In the genomic region with DNA sequence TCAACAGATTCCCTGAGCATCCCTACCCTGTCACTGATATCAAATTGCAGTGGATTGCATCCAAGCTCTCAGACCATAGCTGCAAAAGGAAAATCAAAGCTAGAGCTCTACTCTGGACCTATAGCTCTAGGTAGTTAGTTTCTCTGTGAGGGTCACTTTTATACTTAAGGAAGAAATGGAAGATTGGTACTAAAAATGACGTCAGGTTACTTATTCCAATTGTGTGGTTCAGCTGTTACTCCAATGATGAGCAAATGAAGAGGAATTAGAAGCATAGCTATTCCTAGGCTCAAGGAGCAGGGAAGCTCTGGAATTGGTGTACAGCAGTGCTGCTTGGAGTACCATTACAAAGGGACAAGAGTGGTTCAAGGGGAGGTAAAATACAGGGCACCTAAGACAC, we compare ENCODE assay signal across 17 cellular contexts. TPM values are rescaled to one million over a fixed set of nuclear protein-coding genes. Genes with fewer than 3 reads are reported as not detected.
DNase-seq lines count a peak whose midpoint lies in the region; ATAC-seq, FAIRE-seq and TF ChIP-seq lines count a peak whose summit lies in the region.
"Had no signal": no experiment of that assay in that cellular context is flagged by ENCODE, and none has a peak within 500 bp of the region (broad histone marks: within the 10 kb centered on the region; RNA-seq: fewer than 3 reads in every experiment).

No MANE protein-coding gene starts in this region.

- H3K27ac Mint-ChIP-seq in brain (no peak overlapping the region), nephron (no peak overlapping the region)
- H3K27ac Mint-ChIP-seq: CD4-positive, CD25-positive, alpha-beta regulatory T cell had no signal

- POLR2A ChIA-PET in HepG2 (lab: Yijun Ruan, JAX): no interaction called here
- POLR2A ChIA-PET in RWPE1 (lab: Yijun Ruan, JAX; ENCODE audit: low non-redundant PET): no interaction called here

- H3K9me3 ChIP-seq in HepG2 (ENCODE audit: low read length) (no peaks in the 10 kb centered on the region), right lobe of liver (no peaks in the 10 kb centered on the region)

- no peak overlapping the region for H2AFZ ChIP-seq in HepG2 (ENCODE audit: low read length)
- H2AFZ ChIP-seq: GM23248 had no signal

- H3K4me3 Mint-ChIP-seq in brain: peak overlapping the region; percentile 51 to 86 (median 76)
- H3K4me3 Mint-ChIP-seq in nephron: peak overlapping the region in 2 of 3 experiments; percentile 31 to 57
- H3K4me3 Mint-ChIP-seq: CD4-positive, CD25-positive, alpha-beta regulatory T cell had no signal

- CTCF ChIA-PET in HepG2 (lab: Yijun Ruan, JAX; ENCODE audit: low intra/inter-chr PET ratio, low total read pairs): no interaction called here
- CTCF ChIA-PET in RWPE1 (lab: Yijun Ruan, JAX): interaction anchor here (0.6 kb wide), 1 partner anchor 245 kb away, joined by 3 read pairs; no protein-coding TSS in a partner anchor

- no peak for TF ChIP-seq EP300 in HepG2 (IDR thresholded peaks at IDR 0.05; ENCODE audit: low read depth in 2 of 2, low read length in 2 of 2)
- no peak for TF ChIP-seq EP300 in HepG2 (CRISPR knock-in tag; IDR thresholded peaks at IDR 0.05; ENCODE audit: borderline replicate concordance)

- DNase-seq in HepG2 (ENCODE audit: low spot score) (no peak), right lobe of liver (no peak), left ventricle myocardium superior (no peak), RWPE1 (ENCODE audit: low spot score) (no peak), GM19240 (ENCODE audit: insufficient read length, low spot score) (no peak)
- DNase-seq: ACHN; CD4-positive, CD25-positive, alpha-beta regulatory T cell; DMS53; GF-D8; GM23248 had no signal

- H3K36me3 ChIP-seq in HepG2 (replicated peaks in 1 of 2; ENCODE audit: control insufficient read depth in 1 of 2, insufficient read depth in 2 of 2, low read length in 2 of 2): no peaks in the 10 kb centered on the region
- H3K36me3 ChIP-seq in right lobe of liver: no peaks in the 10 kb centered on the region
- H3K36me3 ChIP-seq: BLaER1 treated with 17β-estradiol and CSF1 and Interleukin-3, amounts not matched to agents 10 nM and 100 nM had no signal

- BruUV-seq in HepG2 (replicated peaks; lab: Mats Ljungman, UMichigan): no TSS peak

- no peak overlapping the region for H3K4me3 ChIP-seq in HepG2 (replicated peaks in 1 of 3; ENCODE audit: insufficient read depth in 1 of 3, low read depth in 2 of 3, low read length in 3 of 3)
- H3K4me3 ChIP-seq in right lobe of liver: no peak overlapping the region
- H3K4me3 ChIP-seq: BLaER1 treated with 17β-estradiol and CSF1 and Interleukin-3, amounts not matched to agents 10 nM and 100 nM; GM23248 had no signal

- intact Hi-C loops in HepG2 (cut with micrococcal nuclease; ENCODE audit: unreplicated experiment): no loop called here
- intact Hi-C loops in right lobe of liver (cut with DNase I): no loop called here
- intact Hi-C loops in left ventricle myocardium superior (cut with micrococcal nuclease): no loop called here

- no peak for FAIRE-seq in HepG2 (lab: Jason Lieb, UNC)
- FAIRE-seq: H54 had no signal

- in situ Hi-C loops in HepG2 (cut with HindIII; ENCODE audit: extremely low pct_ligation_motif_present, low pct_unique_long_range_greater_than_20kb): loop anchor here (10.0 kb wide), 1 partner anchor 248 kb away; no protein-coding TSS in a partner anchor

- H3K36me3 Mint-ChIP-seq in brain (peaks cover 7% of the 10 kb centered on the region), nephron (ENCODE audit: low read depth) (no peaks in the 10 kb centered on the region)
- H3K36me3 Mint-ChIP-seq: CD4-positive, CD25-positive, alpha-beta regulatory T cell had no signal

- no peak overlapping the region for H3K27ac ChIP-seq in HepG2 (ENCODE audit: extremely low read length, insufficient read depth, low read length)
- no peak overlapping the region for H3K27ac ChIP-seq in right lobe of liver
- no peak overlapping the region for H3K27ac ChIP-seq in RWPE1
- H3K27ac ChIP-seq: BLaER1 treated with 17β-estradiol and CSF1 and Interleukin-3, amounts not matched to agents 10 nM and 100 nM; GM23248 had no signal

- H3K9me3 Mint-ChIP-seq in brain (no peaks in the 10 kb centered on the region), nephron (no peaks in the 10 kb centered on the region)

- H4K20me1 ChIP-seq in HepG2 (ENCODE audit: insufficient read depth, low read length): no peaks in the 10 kb centered on the region
- H4K20me1 ChIP-seq: BLaER1 treated with 17β-estradiol and CSF1 and Interleukin-3, amounts not matched to agents 10 nM and 100 nM had no signal

- H3K27me3 ChIP-seq in HepG2 (ENCODE audit: control insufficient read depth in 1 of 2, insufficient read depth in 2 of 2, low read length in 2 of 2) (peaks cover 1 to 11% of the 10 kb centered on the region in 2 experiments; a peak in 2 of 5 replicates), right lobe of liver (no peaks in the 10 kb centered on the region)

- no peak overlapping the region for H3K4me2 ChIP-seq in HepG2 (ENCODE audit: low read depth, low read length)
- H3K4me2 ChIP-seq: BLaER1 treated with 17β-estradiol and CSF1 and Interleukin-3, amounts not matched to agents 10 nM and 100 nM had no signal

- TF ChIP-seq CTCF in HepG2 (CRISPR knock-in tag; IDR thresholded peaks at IDR 0.05): no peak
- TF ChIP-seq CTCF in right lobe of liver (IDR thresholded peaks at IDR 0.05): no peak
- TF ChIP-seq CTCF in brain (conservative IDR thresholded peaks at IDR 0.05): no peak
- no peak for TF ChIP-seq CTCF in nephron (IDR thresholded peaks at IDR 0.05; ENCODE audit: unreplicated experiment in 3 of 3)
- no peak for TF ChIP-seq CTCF in RWPE1 (conservative IDR thresholded peaks at IDR 0.05; ENCODE audit: low read depth)

- peaks cover 13% of the 10 kb centered on the region for H3K27me3 Mint-ChIP-seq in brain
- peaks cover 17% of the 10 kb centered on the region for H3K27me3 Mint-ChIP-seq in nephron (ENCODE audit: low read depth)

- 4% methylated on average over 1 of the region's 1 CpG for WGBS in HepG2 (ENCODE audit: low lambda C conversion rate)
- WGBS in right lobe of liver (ENCODE audit: insufficient coverage, low coverage, low lambda C conversion rate, missing lambda C conversion rate): 75% methylated on average over 1 of the region's 1 CpG

- ATAC-seq in HepG2 (no peak), right lobe of liver (no peak), left ventricle myocardium superior (no peak), GM21786 (IDR thresholded peaks at IDR 0.05; ENCODE audit: unreplicated experiment) (no peak)
- ATAC-seq: HCT116 had no signal

- TF ChIP-seq POLR2A in HepG2 (IDR thresholded peaks at IDR 0.05; ENCODE audit: insufficient read depth in 1 of 2, low read depth in 2 of 2, low read length in 2 of 2) (no peak), right lobe of liver (IDR thresholded peaks at IDR 0.05) (no peak)

- no peak overlapping the region for H3K9ac ChIP-seq in HepG2 (ENCODE audit: insufficient read depth, low read depth, low read length)
- H3K9ac ChIP-seq: BLaER1 treated with 17β-estradiol and CSF1 and Interleukin-3, amounts not matched to agents 10 nM and 100 nM; GM23248 had no signal

- peaks cover 62% of the 10 kb centered on the region for H3K4me1 Mint-ChIP-seq in brain
- peaks cover 29% of the 10 kb centered on the region for H3K4me1 Mint-ChIP-seq in nephron
- H3K4me1 Mint-ChIP-seq: CD4-positive, CD25-positive, alpha-beta regulatory T cell had no signal

- H3K4me1 ChIP-seq in HepG2 (ENCODE audit: insufficient read depth, low read length) (0 out of 2 replicates have a peak, but pooled peaks cover 4% of the 10 kb centered on the region), right lobe of liver (peaks cover 0 to 15% (median 3%) of the 10 kb centered on the region in 4 donors)

- H3K79me2 ChIP-seq in HepG2 (ENCODE audit: insufficient read depth, low read length): no peaks in the 10 kb centered on the region

- no peak for TF ChIP-seq RAD21 in HepG2 (CRISPR knock-in tag; IDR thresholded peaks at IDR 0.05)

RNA-seq across cellular contexts. Expression of a gene that starts 36.4 kb away (rescaled TPM):
- 0.17 TPM in 1 of 2 replicates, not detected in the other for total RNA-seq in HepG2 (2016; rRNA removed; fragmentation: Illumina TruSeq; extraction: Trizol)
- not detected in 2 replicates for total RNA-seq in HepG2 (2016; cell fraction: cytosol; rRNA removed; fragmentation: Illumina TruSeq; extraction: Trizol; ENCODE audit: low read depth)
- 0.34 TPM in 1 of 2 replicates, not detected in the other for total RNA-seq in HepG2 (2016; cell fraction: insoluble cytoplasmic fraction; rRNA removed; fragmentation: Illumina TruSeq; extraction: Trizol)
- 0.10 TPM in 1 of 2 replicates, not detected in the other for total RNA-seq in HepG2 (2016; cell fraction: membrane; rRNA removed; fragmentation: Illumina TruSeq; extraction: Trizol)
- not detected in 2 replicates for total RNA-seq in HepG2 (2016; cell fraction: nucleus; rRNA removed; fragmentation: Illumina TruSeq; extraction: Trizol)
- 0.17 TPM in 2 replicates for polyA plus RNA-seq in HepG2 (2011; rRNA removed)
- polyA plus RNA-seq in HepG2 (2011; cell fraction: cytosol; rRNA removed): 0.12 TPM in 1 of 2 replicates, not detected in the other
- polyA plus RNA-seq in HepG2 (2011; cell fraction: nucleus; rRNA removed): 0.50 TPM in 1 of 2 replicates, not detected in the other
- not detected in 2 replicates for polyA plus RNA-seq in HepG2 (2012)
- polyA plus RNA-seq in HepG2 (2016; cell fraction: cytosol; fragmentation: Illumina TruSeq; extraction: Trizol; ENCODE audit: low read depth): not detected in 2 replicates
- polyA plus RNA-seq in HepG2 (2016; cell fraction: insoluble cytoplasmic fraction; fragmentation: Illumina TruSeq; extraction: Trizol; ENCODE audit: low read depth): 0.38 TPM in 1 of 2 replicates, not detected in the other
- polyA plus RNA-seq in HepG2 (2016; cell fraction: membrane; fragmentation: Illumina TruSeq; extraction: Trizol; ENCODE audit: low read depth): not detected in 2 replicates
- polyA plus RNA-seq in HepG2 (2016; cell fraction: nucleus; fragmentation: Illumina TruSeq; extraction: Trizol; ENCODE audit: insufficient read depth, low read depth): not detected in 2 replicates
- not detected in 2 replicates for polyA minus RNA-seq in HepG2 (2011; rRNA and poly(A)+ RNA removed; ENCODE audit: low replicate concordance)
- polyA minus RNA-seq in HepG2 (2011; cell fraction: cytosol; rRNA and poly(A)+ RNA removed): not detected in 2 replicates
- not detected in 2 replicates for polyA minus RNA-seq in HepG2 (2011; cell fraction: nucleus; rRNA and poly(A)+ RNA removed)
- total RNA-seq in right lobe of liver: 100 to 1,000 TPM; 200 to 425 (median 351) TPM
- 2.9 TPM for polyA plus RNA-seq in brain (ENCODE audit: insufficient read depth, low read depth, low replicate concordance)
- not detected for total RNA-seq in left ventricle myocardium superior
- total RNA-seq: A172; CD4-positive, CD25-positive, alpha-beta regulatory T cell; GM23248 had no signal
- polyA plus RNA-seq: CD4-positive, CD25-positive, alpha-beta regulatory T cell had no signal

RNA-seq across cellular contexts. Expression of a gene that starts 58.4 kb away (rescaled TPM):
- total RNA-seq in HepG2 (2016; rRNA removed; fragmentation: Illumina TruSeq; extraction: Trizol) (not detected in 2 replicates), right lobe of liver (not detected), left ventricle myocardium superior (0.50 TPM)
- not detected in 2 replicates for total RNA-seq in HepG2 (2016; cell fraction: cytosol; rRNA removed; fragmentation: Illumina TruSeq; extraction: Trizol; ENCODE audit: low read depth)
- total RNA-seq in HepG2 (2016; cell fraction: insoluble cytoplasmic fraction; rRNA removed; fragmentation: Illumina TruSeq; extraction: Trizol): not detected in 2 replicates
- total RNA-seq in HepG2 (2016; cell fraction: membrane; rRNA removed; fragmentation: Illumina TruSeq; extraction: Trizol): not detected in 2 replicates
- total RNA-seq in HepG2 (2016; cell fraction: nucleus; rRNA removed; fragmentation: Illumina TruSeq; extraction: Trizol): not detected in 2 replicates
- polyA plus RNA-seq in HepG2 (2011; rRNA removed) (not detected in 2 replicates), brain (ENCODE audit: insufficient read depth, low read depth, low replicate concordance) (2.7 TPM)
- not detected in 2 replicates for polyA plus RNA-seq in HepG2 (2011; cell fraction: cytosol; rRNA removed)
- polyA plus RNA-seq in HepG2 (2011; cell fraction: nucleus; rRNA removed): not detected in 2 replicates
- polyA plus RNA-seq in HepG2 (2012): not detected in 2 replicates
- polyA plus RNA-seq in HepG2 (2016; cell fraction: cytosol; fragmentation: Illumina TruSeq; extraction: Trizol; ENCODE audit: low read depth): not detected in 2 replicates
- not detected in 2 replicates for polyA plus RNA-seq in HepG2 (2016; cell fraction: insoluble cytoplasmic fraction; fragmentation: Illumina TruSeq; extraction: Trizol; ENCODE audit: low read depth)
- not detected in 2 replicates for polyA plus RNA-seq in HepG2 (2016; cell fraction: membrane; fragmentation: Illumina TruSeq; extraction: Trizol; ENCODE audit: low read depth)
- not detected in 2 replicates for polyA plus RNA-seq in HepG2 (2016; cell fraction: nucleus; fragmentation: Illumina TruSeq; extraction: Trizol; ENCODE audit: insufficient read depth, low read depth)
- not detected in 2 replicates for polyA minus RNA-seq in HepG2 (2011; rRNA and poly(A)+ RNA removed; ENCODE audit: low replicate concordance)
- not detected in 2 replicates for polyA minus RNA-seq in HepG2 (2011; cell fraction: cytosol; rRNA and poly(A)+ RNA removed)
- polyA minus RNA-seq in HepG2 (2011; cell fraction: nucleus; rRNA and poly(A)+ RNA removed): not detected in 2 replicates
- total RNA-seq: A172; CD4-positive, CD25-positive, alpha-beta regulatory T cell had no signal
- polyA plus RNA-seq: CD4-positive, CD25-positive, alpha-beta regulatory T cell had no signal

Comparison
In these comparisons a context has a peak if more than half of its experiments do, and no peak if none do; other contexts are left out.
1. RNA of a gene that starts 36.4 kb away (total RNA-seq): 200 to 425 TPM in right lobe of liver; 0.10 to 0.34 TPM in HepG2 and not detected in left ventricle myocardium superior (single experiment); every median in the first group is over 100 times any median in the second.